ENCODE assay signal across 1 cellular context in the genomic region with DNA sequence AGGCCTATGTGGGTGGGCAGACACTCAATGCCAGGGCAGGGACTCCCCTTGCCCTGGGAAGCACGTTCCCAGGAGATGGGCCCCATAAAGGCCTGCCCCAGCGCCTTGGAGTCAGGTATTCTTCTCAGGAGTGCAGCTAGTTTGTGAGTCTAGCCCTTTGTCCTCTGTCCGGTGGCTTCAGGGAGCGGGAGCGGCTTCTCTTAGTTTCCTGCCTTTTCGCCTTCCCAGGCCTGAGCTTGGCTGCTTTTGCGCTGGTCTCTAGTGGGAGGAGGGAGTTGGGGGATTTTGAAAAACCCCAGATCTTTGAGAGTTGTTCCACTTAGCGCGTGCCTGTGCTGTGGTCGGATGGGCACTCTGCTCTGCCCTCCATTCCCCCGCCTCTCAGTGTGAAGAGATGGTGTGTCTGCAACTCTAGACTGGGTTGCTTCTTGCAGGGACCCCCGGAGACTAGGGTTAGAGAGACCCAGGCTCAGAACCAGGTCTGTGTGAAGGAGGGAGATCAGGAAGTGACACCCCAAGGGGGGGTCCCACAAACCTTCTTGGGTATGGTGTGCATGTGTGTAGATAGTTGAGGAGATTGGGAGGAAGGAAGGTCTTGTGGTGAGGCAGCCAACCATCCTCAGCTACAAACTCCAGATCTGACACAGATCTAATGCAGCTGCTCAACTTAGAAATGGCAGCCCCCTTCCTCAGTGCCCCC.
A peak's percentile ranks its signal among the peaks of the same experiment; 100 is the strongest.
TF ChIP-seq lines count a peak whose summit lies in the region.

No MANE protein-coding gene starts in this region.

TF ChIP-seq in HepG2, 621 proteins besides CTCF, POLR2A, EP300 and RAD21 (continued from another document and continues in another):
- TF ChIP-seq THYN1 (CRISPR knock-in tag; IDR thresholded peaks at IDR 0.05; ENCODE audit: borderline replicate concordance, low read depth) (0 out of 2 replicates have a peak, but pooled peaks have one; percentile 37), ZNF484 (CRISPR knock-in tag; IDR thresholded peaks at IDR 0.05; ENCODE audit: borderline replicate concordance, low read depth) (0 out of 2 replicates have a peak, but pooled peaks have one; percentile 52), CHCHD3 (CRISPR knock-in tag; IDR thresholded peaks at IDR 0.05) (no peak), SAP130 (CRISPR knock-in tag; IDR thresholded peaks at IDR 0.05; ENCODE audit: low read depth) (0 out of 2 replicates have a peak, but pooled peaks have one; percentile 7), ZNF558 (CRISPR knock-in tag; IDR thresholded peaks at IDR 0.05; ENCODE audit: borderline replicate concordance) (0 out of 2 replicates have a peak, but pooled peaks have one; percentile 2), MAFF (IDR thresholded peaks at IDR 0.05; ENCODE audit: low read depth, low read length) (no peak), CREB1 (IDR thresholded peaks at IDR 0.05) (no peak), CREB1 (CRISPR knock-in tag; IDR thresholded peaks at IDR 0.05) (no peak), ATM (IDR thresholded peaks at IDR 0.05; ENCODE audit: borderline replicate concordance) (no peak), MAF1 (CRISPR knock-in tag; IDR thresholded peaks at IDR 0.05; ENCODE audit: borderline replicate concordance) (no peak), ZNF564 (CRISPR knock-in tag; IDR thresholded peaks at IDR 0.05) (no peak), SIX4 (CRISPR knock-in tag; IDR thresholded peaks at IDR 0.05) (no peak), ZFP1 (CRISPR knock-in tag; IDR thresholded peaks at IDR 0.05) (no peak), SMAD3 (CRISPR knock-in tag; IDR thresholded peaks at IDR 0.05) (no peak), ZFP62 (CRISPR knock-in tag; IDR thresholded peaks at IDR 0.05) (no peak), ZNF781 (CRISPR knock-in tag; IDR thresholded peaks at IDR 0.05; ENCODE audit: borderline replicate concordance, not compliant biosample characterization) (peak; percentile 26), ZNF660 (CRISPR knock-in tag; IDR thresholded peaks at IDR 0.05; ENCODE audit: borderline replicate concordance, low read depth) (0 out of 2 replicates have a peak, but pooled peaks have one; percentile 70), MXD4 (CRISPR knock-in tag; IDR thresholded peaks at IDR 0.05) (no peak), KMT2A (CRISPR knock-in tag; IDR thresholded peaks at IDR 0.05) (no peak; the same call in 1 of the 2 replicates), CBFB (CRISPR knock-in tag; IDR thresholded peaks at IDR 0.05) (0 out of 2 replicates have a peak, but pooled peaks have one; percentile 31), ZNF776 (CRISPR knock-in tag; IDR thresholded peaks at IDR 0.05) (peak; percentile 30; the same call in 1 of the 2 replicates), CREM (IDR thresholded peaks at IDR 0.05) (no peak), CREM (CRISPR knock-in tag; IDR thresholded peaks at IDR 0.05) (no peak), ZNF20 (CRISPR knock-in tag; IDR thresholded peaks at IDR 0.05) (no peak), MAFG (CRISPR knock-in tag; IDR thresholded peaks at IDR 0.05) (no peak)
- TF ChIP-seq, protein P1, sequence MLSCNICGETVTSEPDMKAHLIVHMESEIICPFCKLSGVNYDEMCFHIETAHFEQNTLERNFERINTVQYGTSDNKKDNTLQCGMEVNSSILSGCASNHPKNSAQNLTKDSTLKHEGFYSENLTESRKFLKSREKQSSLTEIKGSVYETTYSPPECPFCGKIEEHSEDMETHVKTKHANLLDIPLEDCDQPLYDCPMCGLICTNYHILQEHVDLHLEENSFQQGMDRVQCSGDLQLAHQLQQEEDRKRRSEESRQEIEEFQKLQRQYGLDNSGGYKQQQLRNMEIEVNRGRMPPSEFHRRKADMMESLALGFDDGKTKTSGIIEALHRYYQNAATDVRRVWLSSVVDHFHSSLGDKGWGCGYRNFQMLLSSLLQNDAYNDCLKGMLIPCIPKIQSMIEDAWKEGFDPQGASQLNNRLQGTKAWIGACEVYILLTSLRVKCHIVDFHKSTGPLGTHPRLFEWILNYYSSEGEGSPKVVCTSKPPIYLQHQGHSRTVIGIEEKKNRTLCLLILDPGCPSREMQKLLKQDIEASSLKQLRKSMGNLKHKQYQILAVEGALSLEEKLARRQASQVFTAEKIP (CRISPR knock-in tag; IDR thresholded peaks at IDR 0.05; ENCODE audit: borderline replicate concordance) = 0 out of 2 replicates have a peak, but pooled peaks have one; percentile 47
- TF ChIP-seq, protein P2, sequence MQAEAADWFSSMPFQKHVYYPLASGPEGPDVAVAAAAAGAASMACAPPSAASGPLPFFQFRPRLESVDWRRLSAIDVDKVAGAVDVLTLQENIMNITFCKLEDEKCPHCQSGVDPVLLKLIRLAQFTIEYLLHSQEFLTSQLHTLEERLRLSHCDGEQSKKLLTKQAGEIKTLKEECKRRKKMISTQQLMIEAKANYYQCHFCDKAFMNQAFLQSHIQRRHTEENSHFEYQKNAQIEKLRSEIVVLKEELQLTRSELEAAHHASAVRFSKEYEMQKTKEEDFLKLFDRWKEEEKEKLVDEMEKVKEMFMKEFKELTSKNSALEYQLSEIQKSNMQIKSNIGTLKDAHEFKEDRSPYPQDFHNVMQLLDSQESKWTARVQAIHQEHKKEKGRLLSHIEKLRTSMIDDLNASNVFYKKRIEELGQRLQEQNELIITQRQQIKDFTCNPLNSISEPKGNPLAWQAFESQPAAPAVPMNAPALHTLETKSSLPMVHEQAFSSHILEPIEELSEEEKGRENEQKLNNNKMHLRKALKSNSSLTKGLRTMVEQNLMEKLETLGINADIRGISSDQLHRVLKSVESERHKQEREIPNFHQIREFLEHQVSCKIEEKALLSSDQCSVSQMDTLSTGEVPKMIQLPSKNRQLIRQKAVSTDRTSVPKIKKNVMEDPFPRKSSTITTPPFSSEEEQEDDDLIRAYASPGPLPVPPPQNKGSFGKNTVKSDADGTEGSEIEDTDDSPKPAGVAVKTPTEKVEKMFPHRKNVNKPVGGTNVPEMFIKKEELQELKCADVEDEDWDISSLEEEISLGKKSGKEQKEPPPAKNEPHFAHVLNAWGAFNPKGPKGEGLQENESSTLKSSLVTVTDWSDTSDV (CRISPR knock-in tag; IDR thresholded peaks at IDR 0.05) = peak; percentile 48; the same call in 1 of the 2 replicates
- TF ChIP-seq, protein P3, sequence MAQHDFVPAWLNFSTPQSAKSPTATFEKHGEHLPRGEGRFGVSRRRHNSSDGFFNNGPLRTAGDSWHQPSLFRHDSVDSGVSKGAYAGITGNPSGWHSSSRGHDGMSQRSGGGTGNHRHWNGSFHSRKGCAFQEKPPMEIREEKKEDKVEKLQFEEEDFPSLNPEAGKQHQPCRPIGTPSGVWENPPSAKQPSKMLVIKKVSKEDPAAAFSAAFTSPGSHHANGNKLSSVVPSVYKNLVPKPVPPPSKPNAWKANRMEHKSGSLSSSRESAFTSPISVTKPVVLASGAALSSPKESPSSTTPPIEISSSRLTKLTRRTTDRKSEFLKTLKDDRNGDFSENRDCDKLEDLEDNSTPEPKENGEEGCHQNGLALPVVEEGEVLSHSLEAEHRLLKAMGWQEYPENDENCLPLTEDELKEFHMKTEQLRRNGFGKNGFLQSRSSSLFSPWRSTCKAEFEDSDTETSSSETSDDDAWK (CRISPR knock-in tag; IDR thresholded peaks at IDR 0.05) = no peak
- TF ChIP-seq, protein P4, sequence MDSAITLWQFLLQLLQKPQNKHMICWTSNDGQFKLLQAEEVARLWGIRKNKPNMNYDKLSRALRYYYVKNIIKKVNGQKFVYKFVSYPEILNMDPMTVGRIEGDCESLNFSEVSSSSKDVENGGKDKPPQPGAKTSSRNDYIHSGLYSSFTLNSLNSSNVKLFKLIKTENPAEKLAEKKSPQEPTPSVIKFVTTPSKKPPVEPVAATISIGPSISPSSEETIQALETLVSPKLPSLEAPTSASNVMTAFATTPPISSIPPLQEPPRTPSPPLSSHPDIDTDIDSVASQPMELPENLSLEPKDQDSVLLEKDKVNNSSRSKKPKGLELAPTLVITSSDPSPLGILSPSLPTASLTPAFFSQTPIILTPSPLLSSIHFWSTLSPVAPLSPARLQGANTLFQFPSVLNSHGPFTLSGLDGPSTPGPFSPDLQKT (CRISPR knock-in tag; IDR thresholded peaks at IDR 0.05; ENCODE audit: borderline replicate concordance) = no peak
- TF ChIP-seq, protein P5, sequence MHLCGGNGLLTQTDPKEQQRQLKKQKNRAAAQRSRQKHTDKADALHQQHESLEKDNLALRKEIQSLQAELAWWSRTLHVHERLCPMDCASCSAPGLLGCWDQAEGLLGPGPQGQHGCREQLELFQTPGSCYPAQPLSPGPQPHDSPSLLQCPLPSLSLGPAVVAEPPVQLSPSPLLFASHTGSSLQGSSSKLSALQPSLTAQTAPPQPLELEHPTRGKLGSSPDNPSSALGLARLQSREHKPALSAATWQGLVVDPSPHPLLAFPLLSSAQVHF (CRISPR knock-in tag; IDR thresholded peaks at IDR 0.05) = no peak
- TF ChIP-seq, protein P6, sequence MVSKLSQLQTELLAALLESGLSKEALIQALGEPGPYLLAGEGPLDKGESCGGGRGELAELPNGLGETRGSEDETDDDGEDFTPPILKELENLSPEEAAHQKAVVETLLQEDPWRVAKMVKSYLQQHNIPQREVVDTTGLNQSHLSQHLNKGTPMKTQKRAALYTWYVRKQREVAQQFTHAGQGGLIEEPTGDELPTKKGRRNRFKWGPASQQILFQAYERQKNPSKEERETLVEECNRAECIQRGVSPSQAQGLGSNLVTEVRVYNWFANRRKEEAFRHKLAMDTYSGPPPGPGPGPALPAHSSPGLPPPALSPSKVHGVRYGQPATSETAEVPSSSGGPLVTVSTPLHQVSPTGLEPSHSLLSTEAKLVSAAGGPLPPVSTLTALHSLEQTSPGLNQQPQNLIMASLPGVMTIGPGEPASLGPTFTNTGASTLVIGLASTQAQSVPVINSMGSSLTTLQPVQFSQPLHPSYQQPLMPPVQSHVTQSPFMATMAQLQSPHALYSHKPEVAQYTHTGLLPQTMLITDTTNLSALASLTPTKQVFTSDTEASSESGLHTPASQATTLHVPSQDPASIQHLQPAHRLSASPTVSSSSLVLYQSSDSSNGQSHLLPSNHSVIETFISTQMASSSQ (IDR thresholded peaks at IDR 0.05; ENCODE audit: low read depth) = no peak
- TF ChIP-seq, protein P6 (CRISPR knock-in tag; IDR thresholded peaks at IDR 0.05; ENCODE audit: borderline replicate concordance) = no peak
- TF ChIP-seq, protein P7, sequence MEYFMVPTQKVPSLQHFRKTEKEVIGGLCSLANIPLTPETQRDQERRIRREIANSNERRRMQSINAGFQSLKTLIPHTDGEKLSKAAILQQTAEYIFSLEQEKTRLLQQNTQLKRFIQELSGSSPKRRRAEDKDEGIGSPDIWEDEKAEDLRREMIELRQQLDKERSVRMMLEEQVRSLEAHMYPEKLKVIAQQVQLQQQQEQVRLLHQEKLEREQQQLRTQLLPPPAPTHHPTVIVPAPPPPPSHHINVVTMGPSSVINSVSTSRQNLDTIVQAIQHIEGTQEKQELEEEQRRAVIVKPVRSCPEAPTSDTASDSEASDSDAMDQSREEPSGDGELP (IDR thresholded peaks at IDR 0.05; ENCODE audit: borderline replicate concordance, low read depth) = no peak
- TF ChIP-seq, protein P8, sequence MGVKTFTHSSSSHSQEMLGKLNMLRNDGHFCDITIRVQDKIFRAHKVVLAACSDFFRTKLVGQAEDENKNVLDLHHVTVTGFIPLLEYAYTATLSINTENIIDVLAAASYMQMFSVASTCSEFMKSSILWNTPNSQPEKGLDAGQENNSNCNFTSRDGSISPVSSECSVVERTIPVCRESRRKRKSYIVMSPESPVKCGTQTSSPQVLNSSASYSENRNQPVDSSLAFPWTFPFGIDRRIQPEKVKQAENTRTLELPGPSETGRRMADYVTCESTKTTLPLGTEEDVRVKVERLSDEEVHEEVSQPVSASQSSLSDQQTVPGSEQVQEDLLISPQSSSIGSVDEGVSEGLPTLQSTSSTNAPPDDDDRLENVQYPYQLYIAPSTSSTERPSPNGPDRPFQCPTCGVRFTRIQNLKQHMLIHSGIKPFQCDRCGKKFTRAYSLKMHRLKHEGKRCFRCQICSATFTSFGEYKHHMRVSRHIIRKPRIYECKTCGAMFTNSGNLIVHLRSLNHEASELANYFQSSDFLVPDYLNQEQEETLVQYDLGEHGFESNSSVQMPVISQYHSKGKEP (CRISPR knock-in tag; IDR thresholded peaks at IDR 0.05) = 0 out of 2 replicates have a peak, but pooled peaks have one; percentile 39
- TF ChIP-seq, protein P9, sequence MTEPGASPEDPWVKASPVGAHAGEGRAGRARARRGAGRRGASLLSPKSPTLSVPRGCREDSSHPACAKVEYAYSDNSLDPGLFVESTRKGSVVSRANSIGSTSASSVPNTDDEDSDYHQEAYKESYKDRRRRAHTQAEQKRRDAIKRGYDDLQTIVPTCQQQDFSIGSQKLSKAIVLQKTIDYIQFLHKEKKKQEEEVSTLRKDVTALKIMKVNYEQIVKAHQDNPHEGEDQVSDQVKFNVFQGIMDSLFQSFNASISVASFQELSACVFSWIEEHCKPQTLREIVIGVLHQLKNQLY (CRISPR knock-in tag; IDR thresholded peaks at IDR 0.05) = no peak
- TF ChIP-seq, protein P10, sequence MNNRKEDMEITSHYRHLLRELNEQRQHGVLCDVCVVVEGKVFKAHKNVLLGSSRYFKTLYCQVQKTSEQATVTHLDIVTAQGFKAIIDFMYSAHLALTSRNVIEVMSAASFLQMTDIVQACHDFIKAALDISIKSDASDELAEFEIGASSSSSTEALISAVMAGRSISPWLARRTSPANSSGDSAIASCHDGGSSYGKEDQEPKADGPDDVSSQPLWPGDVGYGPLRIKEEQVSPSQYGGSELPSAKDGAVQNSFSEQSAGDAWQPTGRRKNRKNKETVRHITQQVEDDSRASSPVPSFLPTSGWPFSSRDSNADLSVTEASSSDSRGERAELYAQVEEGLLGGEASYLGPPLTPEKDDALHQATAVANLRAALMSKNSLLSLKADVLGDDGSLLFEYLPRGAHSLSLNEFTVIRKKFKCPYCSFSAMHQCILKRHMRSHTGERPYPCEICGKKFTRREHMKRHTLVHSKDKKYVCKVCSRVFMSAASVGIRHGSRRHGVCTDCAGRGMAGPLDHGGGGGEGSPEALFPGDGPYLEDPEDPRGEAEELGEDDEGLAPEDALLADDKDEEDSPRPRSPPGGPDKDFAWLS (CRISPR knock-in tag; IDR thresholded peaks at IDR 0.05; ENCODE audit: borderline replicate concordance) = no peak; the same call in 1 of the 2 replicates
- TF ChIP-seq, protein P11, sequence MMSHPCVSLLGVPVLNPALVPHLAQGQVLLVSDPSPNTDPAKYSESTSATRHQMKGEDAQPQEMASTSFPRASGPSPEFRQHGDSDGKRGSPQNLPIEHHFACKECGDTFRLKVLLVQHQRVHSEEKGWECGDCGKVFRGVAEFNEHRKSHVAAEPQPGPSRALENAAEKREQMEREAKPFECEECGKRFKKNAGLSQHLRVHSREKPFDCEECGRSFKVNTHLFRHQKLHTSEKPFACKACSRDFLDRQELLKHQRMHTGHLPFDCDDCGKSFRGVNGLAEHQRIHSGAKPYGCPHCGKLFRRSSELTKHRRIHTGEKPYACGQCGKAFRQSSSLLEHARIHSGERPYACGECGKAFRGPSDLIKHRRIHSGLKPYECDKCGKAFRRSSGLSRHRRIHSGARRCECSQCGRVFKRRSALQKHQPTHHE (CRISPR knock-in tag; IDR thresholded peaks at IDR 0.05; ENCODE audit: borderline replicate concordance) = no peak
- TF ChIP-seq, protein P12, sequence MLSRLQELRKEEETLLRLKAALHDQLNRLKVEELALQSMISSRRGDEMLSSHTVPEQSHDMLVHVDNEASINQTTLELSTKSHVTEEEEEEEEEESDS (CRISPR knock-in tag; IDR thresholded peaks at IDR 0.05; ENCODE audit: borderline replicate concordance) = 0 out of 2 replicates have a peak, but pooled peaks have one; percentile 88
